In genomic region chr7:150003304-150003810, GRCh38 we compare ENCODE assay signal across 21 cellular contexts.
DNase-seq lines count a peak whose midpoint lies in the region; FAIRE-seq and TF ChIP-seq lines count a peak whose summit lies in the region.
"Had no signal": no experiment of that assay in that cellular context is flagged by ENCODE, and none has a peak within 500 bp of the region (broad histone marks: within the 10 kb centered on the region; RNA-seq: fewer than 3 reads in every experiment).

No MANE protein-coding gene starts in this region.

- H3K9me3 ChIP-seq in HEK293 (ENCODE audit: control insufficient read depth, insufficient read depth, low read depth, low read length) (no peaks in the 10 kb centered on the region), trophoblast cell (ENCODE audit: insufficient read depth, low read depth, low read length) (peaks cover 5% of the 10 kb centered on the region)
- H3K9me3 ChIP-seq: adrenal gland, MG63, sigmoid colon, suprapubic skin had no signal

- no peak overlapping the region for H2AFZ ChIP-seq in trophoblast cell (ENCODE audit: insufficient read depth, low read length, poor library complexity)

- H3K4ac ChIP-seq in trophoblast cell (ENCODE audit: low read depth, low read length), result no peak overlapping the region

- TF ChIP-seq CTCF in HEK293 (tag by site-specific recombination; IDR thresholded peaks at IDR 0.05), result no peak

- no peaks in the 10 kb centered on the region for H3K79me1 ChIP-seq in trophoblast cell (ENCODE audit: low read length)

- H4K91ac ChIP-seq in trophoblast cell (ENCODE audit: low read depth, low read length), result no peak overlapping the region

- no peak overlapping the region for H2AK5ac ChIP-seq in trophoblast cell (ENCODE audit: low read length)

- CTCF ChIA-PET in HEK293 (lab: Yijun Ruan, JAX), result no interaction called here

- H4K8ac ChIP-seq in trophoblast cell (ENCODE audit: low read depth, low read length), result no peak overlapping the region

- no peaks in the 10 kb centered on the region for H3K27me3 ChIP-seq in trophoblast cell (ENCODE audit: insufficient read depth, low read length)
- H3K27me3 ChIP-seq: adrenal gland, MG63, sigmoid colon, suprapubic skin had no signal

- no peak overlapping the region for H2BK120ac ChIP-seq in trophoblast cell (ENCODE audit: insufficient read depth, low read length, poor library complexity)

- H2BK5ac ChIP-seq in trophoblast cell (ENCODE audit: low read depth, low read length, poor library complexity), result no peak overlapping the region

- TF ChIP-seq POLR2A in GM12892 (IDR thresholded peaks at IDR 0.05; ENCODE audit: low read depth, low read length), result no peak

- no peak overlapping the region for H3K4me2 ChIP-seq in trophoblast cell (ENCODE audit: low read length)

- H4K12ac ChIP-seq in trophoblast cell (ENCODE audit: low read depth, low read length), result no peak overlapping the region

- H3K27ac ChIP-seq in HEK293 (ENCODE audit: extremely low read depth, low read depth, low read length) (no peak overlapping the region), trophoblast cell (ENCODE audit: low read depth, low read length) (no peak overlapping the region)
- H3K27ac ChIP-seq: adrenal gland, coronary artery, RWPE1, sigmoid colon, suprapubic skin had no signal

- H3K4me3 ChIP-seq in HEK293 (ENCODE audit: low read depth, low read length), result no peak overlapping the region
- H3K4me3 ChIP-seq in trophoblast cell (ENCODE audit: low read depth, low read length), result peak overlapping the region; percentile 27
- H3K4me3 ChIP-seq: adrenal gland, coronary artery, MG63, sigmoid colon, suprapubic skin had no signal

- H3K79me2 ChIP-seq in trophoblast cell (ENCODE audit: control insufficient read depth, insufficient read depth, low read length, poor library complexity), result no peaks in the 10 kb centered on the region

- FAIRE-seq in GM12892 (lab: Jason Lieb, UNC), result peak; percentile 69

- H2BK12ac ChIP-seq in trophoblast cell (ENCODE audit: low read length), result no peak overlapping the region

- no peak overlapping the region for H3K18ac ChIP-seq in trophoblast cell (ENCODE audit: low read length)

- H3K23ac ChIP-seq in trophoblast cell (ENCODE audit: low read length), result peak overlapping the region; percentile 98

- H3K9ac ChIP-seq in trophoblast cell (ENCODE audit: low read length), result peak overlapping the region; percentile 0

- H3K4me1 ChIP-seq in HEK293 (ENCODE audit: control insufficient read depth, insufficient read depth, low read length), result no peaks in the 10 kb centered on the region
- no peaks in the 10 kb centered on the region for H3K4me1 ChIP-seq in trophoblast cell (ENCODE audit: control insufficient read depth in 1 of 2, insufficient read depth in 2 of 2, low read length in 2 of 2)
- H3K4me1 ChIP-seq: adrenal gland, sigmoid colon, suprapubic skin had no signal

- 100% methylated on average over 4 of the region's 4 CpGs for WGBS in trophoblast cell (ENCODE audit: extremely low coverage, insufficient coverage, insufficient read length)

- DNase-seq in GM12892 (ENCODE audit: insufficient read length) (no peak), fibroblast of gingiva (ENCODE audit: low read depth) (peak; percentile 1), trophoblast cell (no peak), NCI-H446 (lab: John Stamatoyannopoulos, UW) (no peak), HuH-7.5 (ENCODE audit: low spot score) (no peak)
- no peak for DNase-seq in activated naive CD4-positive, alpha-beta T cell treated with anti-CD3 and anti-CD28 coated beads, Interleukin-2, amount 50 U/mL, for 16 hours
- DNase-seq: activated effector memory CD4-positive, alpha-beta T cell treated with Interleukin-2 at 50 U/mL for 16 hours; adrenal gland; CD4-positive, alpha-beta T cell; DMS 273 treated with DMSO at 0.1 percent for 48 hours; endodermal cell; left cardiac atrium; MG63; NCI-H1436 treated with DMSO at 0.1 percent for 48 hours; NCI-H2171; NCI-H526; sigmoid colon had no signal

- H3K36me3 ChIP-seq in HEK293 (ENCODE audit: control insufficient read depth in 2 of 2, insufficient read depth in 1 of 2, low read length in 2 of 2) (peaks cover 0 to 9% of the 10 kb centered on the region in 2 experiments; a peak in 2 of 3 replicates), trophoblast cell (ENCODE audit: control insufficient read depth in 1 of 2, insufficient read depth in 2 of 2, low read length in 2 of 2) (peaks cover 0 to 4% of the 10 kb centered on the region in 2 experiments)
- H3K36me3 ChIP-seq: adrenal gland, MG63, sigmoid colon, suprapubic skin had no signal

- POLR2A ChIA-PET in HEK293 (lab: Yijun Ruan, JAX), result no interaction called here

- H3K14ac ChIP-seq in trophoblast cell (ENCODE audit: low read length), result no peak overlapping the region

TF ChIP-seq in HEK293, 187 proteins besides CTCF, POLR2A, EP300 and RAD21 (continues in another document):
- TF ChIP-seq, protein P1, sequence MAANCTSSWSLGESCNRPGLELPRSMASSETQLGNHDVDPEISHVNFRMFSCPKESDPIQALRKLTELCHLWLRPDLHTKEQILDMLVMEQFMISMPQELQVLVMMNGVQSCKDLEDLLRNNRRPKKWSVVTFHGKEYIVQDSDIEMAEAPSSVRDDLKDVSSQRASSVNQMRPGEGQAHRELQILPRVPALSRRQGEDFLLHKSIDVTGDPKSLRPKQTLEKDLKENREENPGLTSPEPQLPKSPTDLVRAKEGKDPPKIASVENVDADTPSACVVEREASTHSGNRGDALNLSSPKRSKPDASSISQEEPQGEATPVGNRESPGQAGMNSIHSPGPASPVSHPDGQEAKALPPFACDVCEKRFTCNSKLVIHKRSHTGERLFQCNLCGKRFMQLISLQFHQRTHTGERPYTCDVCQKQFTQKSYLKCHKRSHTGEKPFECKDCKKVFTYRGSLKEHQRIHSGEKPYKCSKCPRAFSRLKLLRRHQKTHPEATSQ (tag by site-specific recombination; IDR thresholded peaks at IDR 0.05), result peak; percentile 83; the same call in 1 of the 2 replicates
- TF ChIP-seq ZNF366 (tag by site-specific recombination; conservative IDR thresholded peaks at IDR 0.05), result no peak
- 0 out of 2 replicates have a peak, but pooled peaks have one; percentile 66 for TF ChIP-seq ZNF148 (tag by site-specific recombination; IDR thresholded peaks at IDR 0.05; ENCODE audit: borderline replicate concordance)
- no peak for TF ChIP-seq ZNF670 (tag by site-specific recombination; IDR thresholded peaks at IDR 0.05; ENCODE audit: low read depth)
- TF ChIP-seq ZNF155 (tag by site-specific recombination; IDR thresholded peaks at IDR 0.05), result no peak
- no peak for TF ChIP-seq SCRT2 (tag by site-specific recombination; IDR thresholded peaks at IDR 0.05)
- TF ChIP-seq ZSCAN16 (tag by site-specific recombination; IDR thresholded peaks at IDR 0.05), result no peak
- TF ChIP-seq ZNF707 (tag by site-specific recombination; IDR thresholded peaks at IDR 0.05), result peak; percentile 48; the same call in 1 of the 2 replicates
- no peak for TF ChIP-seq ZFP41 (tag by site-specific recombination; IDR thresholded peaks at IDR 0.05; ENCODE audit: borderline replicate concordance)
- TF ChIP-seq ZBTB17 (tag by site-specific recombination; IDR thresholded peaks at IDR 0.05), result no peak
- TF ChIP-seq ZNF2 (tag by site-specific recombination; IDR thresholded peaks at IDR 0.05), result no peak
- TF ChIP-seq KLF16 (tag by site-specific recombination; IDR thresholded peaks at IDR 0.05), result no peak
- no peak for TF ChIP-seq ZNF558 (tag by site-specific recombination; IDR thresholded peaks at IDR 0.05)
- no peak for TF ChIP-seq KLF1 (tag by site-specific recombination; IDR thresholded peaks at IDR 0.05)
- TF ChIP-seq, protein P2, sequence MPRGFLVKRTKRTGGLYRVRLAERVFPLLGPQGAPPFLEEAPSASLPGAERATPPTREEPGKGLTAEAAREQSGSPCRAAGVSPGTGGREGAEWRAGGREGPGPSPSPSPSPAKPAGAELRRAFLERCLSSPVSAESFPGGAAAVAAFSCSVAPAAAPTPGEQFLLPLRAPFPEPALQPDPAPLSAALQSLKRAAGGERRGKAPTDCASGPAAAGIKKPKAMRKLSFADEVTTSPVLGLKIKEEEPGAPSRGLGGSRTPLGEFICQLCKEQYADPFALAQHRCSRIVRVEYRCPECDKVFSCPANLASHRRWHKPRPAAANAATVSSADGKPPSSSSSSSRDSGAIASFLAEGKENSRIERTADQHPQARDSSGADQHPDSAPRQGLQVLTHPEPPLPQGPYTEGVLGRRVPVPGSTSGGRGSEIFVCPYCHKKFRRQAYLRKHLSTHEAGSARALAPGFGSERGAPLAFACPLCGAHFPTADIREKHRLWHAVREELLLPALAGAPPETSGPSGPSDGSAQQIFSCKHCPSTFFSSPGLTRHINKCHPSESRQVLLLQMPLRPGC (tag by site-specific recombination; IDR thresholded peaks at IDR 0.05), result no peak
- no peak for TF ChIP-seq ZNF433 (tag by site-specific recombination; IDR thresholded peaks at IDR 0.05; ENCODE audit: low read depth)
- TF ChIP-seq ZNF311 (tag by site-specific recombination; IDR thresholded peaks at IDR 0.05; ENCODE audit: borderline replicate concordance), result peak; percentile 88
- TF ChIP-seq ZNF561 (tag by site-specific recombination; IDR thresholded peaks at IDR 0.05; ENCODE audit: borderline replicate concordance), result no peak
- no peak for TF ChIP-seq ZBTB8A (tag by site-specific recombination; IDR thresholded peaks at IDR 0.05)
- TF ChIP-seq ZNF335 (tag by site-specific recombination; conservative IDR thresholded peaks at IDR 0.05), result no peak
- no peak for TF ChIP-seq ZNF660 (tag by site-specific recombination; IDR thresholded peaks at IDR 0.05)
- no peak for TF ChIP-seq ZNF223 (tag by site-specific recombination; IDR thresholded peaks at IDR 0.05)
- no peak for TF ChIP-seq SP7 (tag by site-specific recombination; IDR thresholded peaks at IDR 0.05)
